ENCODE assay signal across 6 cellular contexts in the genomic region with DNA sequence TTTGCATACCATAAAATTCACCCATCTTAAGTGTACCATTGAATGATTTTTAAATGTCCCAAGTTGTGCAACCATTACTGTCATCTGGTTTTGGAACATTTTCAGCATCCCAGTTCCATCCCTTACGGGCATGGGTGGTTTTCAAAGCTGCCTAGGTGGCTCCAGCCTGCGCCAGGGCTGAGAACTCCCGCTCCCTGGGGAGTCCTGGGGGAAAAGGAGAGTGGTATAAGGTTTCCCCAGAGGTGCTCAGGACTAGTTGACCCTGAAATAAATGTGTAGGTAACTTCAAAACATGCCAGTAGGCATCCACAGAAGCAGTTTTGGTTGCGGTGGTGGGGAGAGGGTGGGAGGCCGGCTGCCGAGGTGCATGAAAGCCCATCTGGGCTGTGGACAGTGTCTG. TPM values are rescaled to one million over a fixed set of nuclear protein-coding genes. Genes with fewer than 3 reads are reported as not detected.
DNase-seq lines count a peak whose midpoint lies in the region; ATAC-seq, FAIRE-seq and TF ChIP-seq lines count a peak whose summit lies in the region.
"Not testable (repeated sequence)": the region's sequence is repeated elsewhere in the genome, so short reads cannot be mapped to it uniquely, and the experiment has no call there.

No MANE protein-coding gene starts in this region.

- H3K27ac Mint-ChIP-seq in MCF 10A (ENCODE audit: low read depth, unreplicated experiment) = not testable (repeated sequence)

- peak overlapping the region; percentile 95 for H3K27ac ChIP-seq in PC-9
- peak overlapping the region; percentile 98 for H3K27ac ChIP-seq in RWPE1
- H3K27ac ChIP-seq in foreskin keratinocyte = peak overlapping the region; percentile 40

- not testable (repeated sequence) for DNase-seq in HTR-8/SVneo (ENCODE audit: insufficient read length, low spot score); PC-9; RWPE1 (ENCODE audit: low spot score); foreskin keratinocyte
- DNase-seq in NCI-H69 (lab: John Stamatoyannopoulos, UW) = peak; percentile 10
- DNase-seq in MCF 10A (ENCODE audit: unreplicated experiment) = peak; percentile 57

- not testable (repeated sequence) for H4K20me1 ChIP-seq in PC-9 (ENCODE audit: insufficient read depth)

- not testable (repeated sequence) for H3K9me3 Mint-ChIP-seq in MCF 10A (ENCODE audit: unreplicated experiment)

- H3K4me1 Mint-ChIP-seq in MCF 10A (ENCODE audit: insufficient read depth, unreplicated experiment) = peaks cover 55% of the 10 kb centered on the region

- H3K4me3 ChIP-seq in PC-9 = peak overlapping the region; percentile 54; the same call in 1 of the 2 replicates

- H3K4me1 ChIP-seq in PC-9 (replicated peaks; ENCODE audit: insufficient read depth) (peaks cover 88% of the 10 kb centered on the region), foreskin keratinocyte (peaks cover 32% of the 10 kb centered on the region)

- not testable (repeated sequence) for H2AFZ ChIP-seq in PC-9

- H3K4me3 Mint-ChIP-seq in MCF 10A (ENCODE audit: unreplicated experiment) = peak overlapping the region; percentile 77

- not testable (repeated sequence) for ATAC-seq in foreskin keratinocyte

- not testable (repeated sequence) for H3K9me2 ChIP-seq in PC-9 (ENCODE audit: insufficient read depth)

- not testable (repeated sequence) for TF ChIP-seq CTCF in PC-9 (conservative IDR thresholded peaks at IDR 0.05); RWPE1 (conservative IDR thresholded peaks at IDR 0.05; ENCODE audit: low read depth); MCF 10A (IDR thresholded peaks at IDR 0.05; ENCODE audit: unreplicated experiment); foreskin keratinocyte (conservative IDR thresholded peaks at IDR 0.05)

- H3K36me3 Mint-ChIP-seq in MCF 10A (ENCODE audit: insufficient read depth, unreplicated experiment) = peaks cover 31% of the 10 kb centered on the region

- not testable (repeated sequence) for H3K27me3 Mint-ChIP-seq in MCF 10A (ENCODE audit: insufficient read depth, unreplicated experiment)

- intact Hi-C loops in PC-9 (cut with micrococcal nuclease; ENCODE audit: unreplicated experiment) = not testable (repeated sequence)
- intact Hi-C loops in MCF 10A (cut with micrococcal nuclease) = loop anchor here (2.0 to 5.0 kb wide), 2 partner anchors 15 to 488 kb away; no protein-coding TSS in a partner anchor

- H3K36me3 ChIP-seq in PC-9 (ENCODE audit: low read depth) = peaks cover 16% of the 10 kb centered on the region; the same call in 1 of the 2 replicates

- peaks cover 71% of the 10 kb centered on the region for H3F3A ChIP-seq in PC-9 (ENCODE audit: insufficient read depth, low read depth)

- H3K4me2 ChIP-seq in PC-9 = peak overlapping the region; percentile 89

- peaks cover 59% of the 10 kb centered on the region for H3K79me2 ChIP-seq in PC-9 (ENCODE audit: low read depth)

- BruUV-seq in PC-9 (replicated peaks; lab: Mats Ljungman, UMichigan); MCF 10A (replicated peaks; lab: Mats Ljungman, UMichigan): not testable (repeated sequence)

- peak; percentile 44 for FAIRE-seq in HTR-8/SVneo (lab: Jason Lieb, UNC)

- H3K9me3 ChIP-seq in PC-9 (ENCODE audit: insufficient read depth, low read depth) = not testable (repeated sequence)

- CTCF ChIA-PET in PC-9 (lab: Charles Lee) = not testable (repeated sequence)
- CTCF ChIA-PET in RWPE1 (lab: Yijun Ruan, JAX) (interaction anchor here (0.7 kb wide), 1 partner anchor 343 kb away, joined by 8 read pairs; no protein-coding TSS in a partner anchor), MCF 10A (lab: Yijun Ruan, JAX) (interaction anchor here (1.5 to 4.6 kb wide), 3 partner anchors 8 to 827 kb away, joined by 5 to 26 read pairs (median 6); no protein-coding TSS in a partner anchor)

- not testable (repeated sequence) for H3K27me3 ChIP-seq in PC-9 (ENCODE audit: insufficient read depth, low read depth); foreskin keratinocyte

- POLR2A ChIA-PET in PC-9 (lab: Charles Lee; ENCODE audit: unreplicated experiment); RWPE1 (lab: Yijun Ruan, JAX; ENCODE audit: low non-redundant PET): not testable (repeated sequence)
- POLR2A ChIA-PET in MCF 10A (lab: Yijun Ruan, JAX) = interaction anchor here (1.3 to 2.5 kb wide), 4 partner anchors 8 to 395 kb away, joined by 3 to 15 read pairs (median 12); a partner anchor contains a TSS

RNA-seq across cellular contexts. Expression of a gene that starts 9.0 kb away (rescaled TPM):
- total RNA-seq in PC-9 (2021) (439 and 495 TPM in 2 replicates), MCF 10A (2022) (68.7 and 82.2 TPM in 2 replicates), foreskin keratinocyte (230 and 277 TPM in 2 replicates)
- polyA plus RNA-seq in foreskin keratinocyte = 153 and 180 TPM in 2 replicates

Comparison
In these comparisons a context has a peak if more than half of its experiments do, and no peak if none do; other contexts are left out.
1. H3K27ac ChIP-seq: peak in every context shown above with its lines; median percentile 98 in RWPE1; 95 in PC-9; 40 in foreskin keratinocyte.